Comparison of ENCODE assay signal across 22 cellular contexts in the genomic region with DNA sequence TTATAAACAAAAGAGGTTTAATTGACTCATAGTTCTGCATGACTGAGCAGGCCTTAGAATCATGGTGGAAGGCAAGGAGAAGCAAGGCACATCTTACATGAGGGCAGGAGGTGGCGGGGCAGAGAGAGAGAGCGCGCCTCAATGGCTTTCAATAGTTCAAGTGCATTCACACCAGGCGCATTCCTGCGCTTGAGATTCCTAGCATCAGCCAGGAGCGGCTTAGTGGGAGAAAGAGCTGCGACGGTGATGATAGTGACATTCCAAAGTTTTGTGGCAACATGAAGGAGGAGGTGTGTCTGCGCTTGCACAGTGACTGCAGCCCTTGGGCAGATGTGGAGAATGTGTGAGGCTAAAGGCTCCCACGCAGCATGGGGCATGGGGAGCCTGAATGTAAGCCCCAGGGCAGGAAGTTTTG. TPM values are rescaled to one million over a fixed set of nuclear protein-coding genes. Genes with fewer than 3 reads are reported as not detected.
DNase-seq lines count a peak whose midpoint lies in the region; ATAC-seq lines count a peak whose summit lies in the region.
"Had no signal": no experiment of that assay in that cellular context is flagged by ENCODE, and none has a peak within 500 bp of the region (broad histone marks: within the 10 kb centered on the region; RNA-seq: fewer than 3 reads in every experiment).

No MANE protein-coding gene starts in this region.

- no peak overlapping the region for H2BK5ac ChIP-seq in trophoblast cell (ENCODE audit: low read depth, low read length, poor library complexity)

- no peaks in the 10 kb centered on the region for H3K4me1 Mint-ChIP-seq in T-cell
- H3K4me1 Mint-ChIP-seq: stimulated activated naive B cell treated with anti-CD40 and anti-IgM and Interleukin-4, amounts not matched to agents 10 μg/mL and 1 μg/mL and 100 μg/mL, for 72 hours had no signal

- H3K4ac ChIP-seq in trophoblast cell (ENCODE audit: low read depth, low read length): no peak overlapping the region

- H4K91ac ChIP-seq in trophoblast cell (ENCODE audit: low read depth, low read length): no peak overlapping the region

- H2BK120ac ChIP-seq in trophoblast cell (ENCODE audit: insufficient read depth, low read length, poor library complexity): no peak overlapping the region

- H3K9me3 ChIP-seq in SJCRH30 (replicated peaks) (no peaks in the 10 kb centered on the region), trophoblast cell (ENCODE audit: insufficient read depth, low read depth, low read length) (peaks cover 1% of the 10 kb centered on the region)
- H3K9me3 ChIP-seq: colonic mucosa, ovary, right lobe of liver had no signal

- no CpG with 5 or more reads among the region's 10 CpGs for WGBS in trophoblast cell (ENCODE audit: extremely low coverage, insufficient coverage, insufficient read length)

- H3K27ac Mint-ChIP-seq in T-cell: no peak overlapping the region
- H3K27ac Mint-ChIP-seq: activated naive CD4-positive, alpha-beta T cell treated with anti-CD3 and anti-CD28 coated beads for 36 hours; activated T-cell treated with anti-CD3 and anti-CD28 coated beads, Interleukin-2, amount 50 U/mL, for 24 hours; CD8-positive, alpha-beta T cell; stimulated activated naive B cell treated with anti-CD40 and anti-IgM and Interleukin-4, amounts not matched to agents 10 μg/mL and 1 μg/mL and 100 μg/mL, for 72 hours had no signal

- H3K4me1 ChIP-seq in SJCRH30 (peaks cover 53% of the 10 kb centered on the region), trophoblast cell (ENCODE audit: control insufficient read depth in 1 of 2, insufficient read depth in 2 of 2, low read length in 2 of 2) (peaks cover 37% of the 10 kb centered on the region in 2 experiments)
- H3K4me1 ChIP-seq: colonic mucosa had no signal

- H3K14ac ChIP-seq in trophoblast cell (ENCODE audit: low read length): no peak overlapping the region

- no peak overlapping the region for H3K4me3 Mint-ChIP-seq in T-cell
- H3K4me3 Mint-ChIP-seq: activated naive CD4-positive, alpha-beta T cell treated with anti-CD3 and anti-CD28 coated beads for 36 hours; activated T-cell treated with anti-CD3 and anti-CD28 coated beads, Interleukin-2, amount 50 U/mL, for 24 hours; CD8-positive, alpha-beta T cell; stimulated activated naive B cell treated with anti-CD40 and anti-IgM and Interleukin-4, amounts not matched to agents 10 μg/mL and 1 μg/mL and 100 μg/mL, for 72 hours had no signal

- H3K27ac ChIP-seq in SJCRH30 (peak overlapping the region; percentile 89), trophoblast cell (ENCODE audit: low read depth, low read length) (no peak overlapping the region)
- H3K27ac ChIP-seq: colonic mucosa, ovary, right lobe of liver, WERI-Rb-1 had no signal

- no peak overlapping the region for H4K12ac ChIP-seq in trophoblast cell (ENCODE audit: low read depth, low read length)

- DNase-seq in ELR (ENCODE audit: low read depth): peak; percentile 66
- DNase-seq in SJCRH30: peak; percentile 96 to 98
- DNase-seq in iris pigment epithelial cell (ENCODE audit: low read depth): peak; percentile 17
- DNase-seq in trophoblast cell: peak; percentile 99
- no peak for DNase-seq in T-cell
- DNase-seq in stimulated activated CD4-positive, alpha-beta T cell treated with anti-CD3 and anti-CD28 coated beads, Interleukin-1b, Interleukin-23, amount 100 ng/mL, for 48 hours: no peak
- DNase-seq in NOMO-1 treated with DMSO at 0.1 percent for 48 hours (lab: John Stamatoyannopoulos, UW; ENCODE audit: unreplicated experiment): no peak
- DNase-seq: activated CD4-positive, alpha-beta T cell treated with anti-CD3 and anti-CD28 coated beads, Interleukin-2, amount 50 U/mL, for 4 hours; activated naive CD4-positive, alpha-beta T cell treated with anti-CD3 and anti-CD28 coated beads for 36 hours; activated T-cell treated with anti-CD3 and anti-CD28 coated beads, Interleukin-2, amount 50 U/mL, for 24 hours; aorta; CD8-positive, alpha-beta T cell; colonic mucosa; KG1; NCI-H1048; NCI-H2029; ovary; right lobe of liver; stimulated activated naive B cell treated with anti-CD40 and anti-IgM and Interleukin-4, amounts not matched to agents 10 μg/mL and 1 μg/mL and 100 μg/mL, for 72 hours; T-helper 2 cell; WERI-Rb-1 had no signal

- no peak overlapping the region for H3K4me3 ChIP-seq in SJCRH30
- no peak overlapping the region for H3K4me3 ChIP-seq in trophoblast cell (ENCODE audit: low read depth, low read length)
- H3K4me3 ChIP-seq: colonic mucosa, ovary, right lobe of liver had no signal

- peaks cover 29% of the 10 kb centered on the region for H3K79me1 ChIP-seq in trophoblast cell (ENCODE audit: low read length)

- no peaks in the 10 kb centered on the region for H3K36me3 Mint-ChIP-seq in T-cell
- H3K36me3 Mint-ChIP-seq: CD8-positive, alpha-beta T cell; stimulated activated naive B cell treated with anti-CD40 and anti-IgM and Interleukin-4, amounts not matched to agents 10 μg/mL and 1 μg/mL and 100 μg/mL, for 72 hours had no signal

- no peaks in the 10 kb centered on the region for H3K9me3 Mint-ChIP-seq in T-cell
- H3K9me3 Mint-ChIP-seq: activated naive CD4-positive, alpha-beta T cell treated with anti-CD3 and anti-CD28 coated beads for 36 hours; activated T-cell treated with anti-CD3 and anti-CD28 coated beads, Interleukin-2, amount 50 U/mL, for 24 hours; CD8-positive, alpha-beta T cell had no signal

- H3K27me3 ChIP-seq in SJCRH30 (no peaks in the 10 kb centered on the region), trophoblast cell (ENCODE audit: insufficient read depth, low read length) (no peaks in the 10 kb centered on the region)
- H3K27me3 ChIP-seq: colonic mucosa, ovary, right lobe of liver had no signal

- no peak overlapping the region for H3K4me2 ChIP-seq in trophoblast cell (ENCODE audit: low read length)

- no peak overlapping the region for H3K9ac ChIP-seq in trophoblast cell (ENCODE audit: low read length)

- POLR2A ChIA-PET in T-cell (lab: Charles Lee): no interaction called here

- no peak for ATAC-seq in HG03139 (IDR thresholded peaks at IDR 0.05; ENCODE audit: unreplicated experiment)
- no peak for ATAC-seq in T-cell (replicated peaks in 1 of 4)
- ATAC-seq: CD8-positive, alpha-beta T cell; right lobe of liver; stimulated activated naive B cell treated with anti-CD40 and anti-IgM and Interleukin-4, amounts not matched to agents 10 μg/mL and 1 μg/mL and 100 μg/mL, for 72 hours had no signal

- no peak overlapping the region for H2AFZ ChIP-seq in trophoblast cell (ENCODE audit: insufficient read depth, low read length, poor library complexity)

- no peaks in the 10 kb centered on the region for H3K27me3 Mint-ChIP-seq in T-cell
- H3K27me3 Mint-ChIP-seq: activated T-cell treated with anti-CD3 and anti-CD28 coated beads, Interleukin-2, amount 50 U/mL, for 24 hours had no signal

- no peak overlapping the region for H2BK12ac ChIP-seq in trophoblast cell (ENCODE audit: low read length)

- no peak overlapping the region for H2AK5ac ChIP-seq in trophoblast cell (ENCODE audit: low read length)

- no peak overlapping the region for H3K18ac ChIP-seq in trophoblast cell (ENCODE audit: low read length)

- no peak overlapping the region for H3K23ac ChIP-seq in trophoblast cell (ENCODE audit: low read length)

- CTCF ChIA-PET in T-cell (lab: Charles Lee): no interaction called here

- H3K79me2 ChIP-seq in trophoblast cell (ENCODE audit: control insufficient read depth, insufficient read depth, low read length, poor library complexity): no peaks in the 10 kb centered on the region

- no peak overlapping the region for H4K8ac ChIP-seq in trophoblast cell (ENCODE audit: low read depth, low read length)

- no peaks in the 10 kb centered on the region for H3K36me3 ChIP-seq in SJCRH30
- no peaks in the 10 kb centered on the region for H3K36me3 ChIP-seq in trophoblast cell (ENCODE audit: control insufficient read depth in 1 of 2, insufficient read depth in 2 of 2, low read length in 2 of 2)
- H3K36me3 ChIP-seq: colonic mucosa, ovary, right lobe of liver, WERI-Rb-1 had no signal

RNA-seq across cellular contexts. Expression of a gene that starts 25.0 kb away (rescaled TPM):
- 11.7 and 12.0 TPM in 2 replicates for total RNA-seq in SJCRH30 (2014; rRNA removed; shearing (Covaris generic))
- polyA plus RNA-seq in trophoblast cell (2013): 0.34 and 0.37 TPM in 2 replicates
- total RNA-seq in T-cell: not detected
- total RNA-seq: activated naive CD4-positive, alpha-beta T cell treated with anti-CD3 and anti-CD28 coated beads for 36 hours; CD8-positive, alpha-beta T cell had no signal

RNA-seq across cellular contexts. Expression of a gene that starts 51.0 kb away (rescaled TPM):
- 1.2 and 2.3 TPM in 2 replicates for total RNA-seq in SJCRH30 (2014; rRNA removed; shearing (Covaris generic))
- polyA plus RNA-seq in trophoblast cell (2013): 6.5 TPM in 2 replicates
- under 1 TPM; 0.16 to 0.80 (median 0.46) TPM for total RNA-seq in T-cell

Comparison
In these comparisons a context has a peak if more than half of its experiments do, and no peak if none do; other contexts are left out.
1. DNase-seq: peak in ELR (single experiment), SJCRH30 (2 of 2), iris pigment epithelial cell (single experiment) and trophoblast cell (2 of 2); none in T-cell (0 of 34), stimulated activated CD4-positive, alpha-beta T cell treated with anti-CD3 and anti-CD28 coated beads, Interleukin-1b, Interleukin-23, amount 100 ng/mL, for 48 hours (single experiment) and NOMO-1 treated with DMSO at 0.1 percent for 48 hours (single experiment).
2. RNA of a gene that starts 25.0 kb away (total RNA-seq): 11.7 to 12.0 TPM in SJCRH30; not detected in T-cell; every median in the first group is over 10 times any median in the second.